ENCODE assay signal across 8 cellular contexts in the genomic region with DNA sequence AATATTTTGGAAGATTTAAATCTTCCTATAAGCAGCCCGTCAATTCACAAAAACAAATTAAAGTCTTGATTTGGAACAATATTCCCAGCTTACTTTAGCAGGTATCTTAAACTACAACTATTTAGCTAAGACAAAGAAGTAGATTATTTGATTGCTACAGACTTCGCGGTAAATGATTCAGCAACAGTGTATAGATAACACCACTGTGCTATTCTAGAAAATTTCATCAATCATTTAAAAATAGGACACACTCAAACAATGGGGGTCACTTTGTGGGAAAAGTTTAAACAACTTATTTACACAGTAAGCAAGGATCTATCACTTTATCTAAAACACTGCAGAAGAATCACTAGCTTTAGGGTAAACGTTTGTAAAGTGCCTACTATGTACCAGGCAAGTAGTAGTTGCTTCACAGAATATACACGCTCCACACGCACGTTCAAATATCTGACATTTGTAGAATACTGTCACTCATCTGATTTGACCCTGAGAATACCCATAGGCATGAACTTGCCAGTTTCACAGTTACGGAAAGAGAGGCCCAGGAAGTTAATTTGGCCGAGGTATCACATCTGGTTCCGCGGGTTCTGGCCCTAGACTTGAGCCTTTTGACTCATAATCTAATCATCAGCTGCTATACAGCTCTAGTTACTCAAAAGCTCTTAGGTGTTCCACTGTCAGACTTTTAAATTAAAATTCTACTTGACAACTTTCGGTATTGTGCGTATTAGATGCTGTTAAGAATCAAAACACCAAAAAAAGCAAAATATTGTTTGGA. TPM values are rescaled to one million over a fixed set of nuclear protein-coding genes. Genes with fewer than 3 reads are reported as not detected.
DNase-seq lines count a peak whose midpoint lies in the region; ATAC-seq and TF ChIP-seq lines count a peak whose summit lies in the region.

No MANE protein-coding gene starts in this region.

- peak overlapping the region; percentile 17; the same call in 1 of the 2 replicates for H3K23ac ChIP-seq in IMR-90 (ENCODE audit: low read depth, low read length)

- H2BK15ac ChIP-seq in IMR-90 (ENCODE audit: low read depth, low read length), result no peak overlapping the region

- intact Hi-C loops in IMR-90 (cut with micrococcal nuclease), result loop anchor here (5.0 kb wide), 1 partner anchor 52 kb away; no protein-coding TSS in a partner anchor

- H3K18ac ChIP-seq in IMR-90 (ENCODE audit: low read depth, low read length), result no peak overlapping the region

- H3K27me3 ChIP-seq in BLaER1 treated with 17β-estradiol and CSF1 and Interleukin-3, amounts not matched to agents 10 nM and 100 nM, result peaks cover 2 to 16% (median 11%) of the 10 kb centered on the region in 11 experiments; a peak in 18 of 22 replicates
- H3K27me3 ChIP-seq in IMR-90 (ENCODE audit: control insufficient read depth, insufficient read depth, low read length), result no peaks in the 10 kb centered on the region; the same call in 1 of the 2 replicates

- peak overlapping the region; percentile 59 to 82 (median 73) for H3K4me3 ChIP-seq in BLaER1 treated with 17β-estradiol and CSF1 and Interleukin-3, amounts not matched to agents 10 nM and 100 nM
- H3K4me3 ChIP-seq in IMR-90 (ENCODE audit: insufficient read depth, low read depth, low read length) (peak overlapping the region; percentile 92), cardiac fibroblast (replicated peaks in 1 of 2; ENCODE audit: low read depth in 2 of 2, low read length in 2 of 2) (peak overlapping the region; percentile 75 to 80)

- peak overlapping the region in 3 of 11 experiments; percentile 54 to 66 (median 55); a peak in 5 of 22 replicates for H3K27ac ChIP-seq in BLaER1 treated with 17β-estradiol and CSF1 and Interleukin-3, amounts not matched to agents 10 nM and 100 nM
- H3K27ac ChIP-seq in IMR-90 (ENCODE audit: insufficient read depth, low read length), result no peak overlapping the region

- no peak for TF ChIP-seq CTCF in IMR-90 (conservative IDR thresholded peaks at IDR 0.05; ENCODE audit: low read depth, low read length)
- TF ChIP-seq CTCF in cardiac fibroblast (IDR thresholded peaks at IDR 0.05; ENCODE audit: low read depth, low read length), result no peak

- BruUV-seq in IMR-90 (replicated peaks; lab: Mats Ljungman, UMichigan), result no TSS peak

- POLR2A ChIA-PET in IMR-90 (lab: Charles Lee; ENCODE audit: unreplicated experiment), result no interaction called here

- H3K14ac ChIP-seq in IMR-90 (replicated peaks; ENCODE audit: low read depth, low read length), result no peak overlapping the region

- H3K9me3 ChIP-seq in BLaER1 treated with 17β-estradiol and CSF1 and Interleukin-3, amounts not matched to agents 10 nM and 100 nM (replicated peaks in 1 of 11), result no peaks in the 10 kb centered on the region
- no peaks in the 10 kb centered on the region for H3K9me3 ChIP-seq in IMR-90 (ENCODE audit: control insufficient read depth, insufficient read depth, low read length)

- H3K4me2 ChIP-seq in BLaER1 treated with 17β-estradiol and CSF1 and Interleukin-3, amounts not matched to agents 10 nM and 100 nM, result peak overlapping the region; percentile 85 to 97 (median 92)
- peak overlapping the region; percentile 71 for H3K4me2 ChIP-seq in IMR-90 (ENCODE audit: low read depth, low read length)

- CTCF ChIA-PET in IMR-90 (lab: Yijun Ruan, JAX), result interaction anchor here (0.8 to 1.0 kb wide), 2 partner anchors 47 to 57 kb away, joined by 3 read pairs; partner anchors contain the start of gene NRAS

- H2BK20ac ChIP-seq in IMR-90 (ENCODE audit: low read depth, low read length), result no peak overlapping the region

- H3K9ac ChIP-seq in BLaER1 treated with 17β-estradiol and CSF1 and Interleukin-3, amounts not matched to agents 10 nM and 100 nM, result peak overlapping the region; percentile 55 to 83 (median 75); a peak in 21 of 22 replicates
- H3K9ac ChIP-seq in IMR-90 (ENCODE audit: low read depth, low read length), result peak overlapping the region; percentile 31; the same call in 1 of the 2 replicates

- no peaks in the 10 kb centered on the region for H3K36me3 ChIP-seq in BLaER1 treated with 17β-estradiol and CSF1 and Interleukin-3, amounts not matched to agents 10 nM and 100 nM
- H3K36me3 ChIP-seq in IMR-90 (ENCODE audit: control insufficient read depth, insufficient read depth, low read length), result no peaks in the 10 kb centered on the region

- TF ChIP-seq RAD21 in IMR-90 (IDR thresholded peaks at IDR 0.05; ENCODE audit: low read length), result no peak

- H2BK120ac ChIP-seq in IMR-90 (ENCODE audit: low read depth, low read length), result no peak overlapping the region

- peak overlapping the region in 1 of 2 experiments; percentile 9; a peak in 1 of 4 replicates for H4K8ac ChIP-seq in IMR-90 (ENCODE audit: low read depth in 2 of 2, low read length in 2 of 2)

- H3K9me1 ChIP-seq in IMR-90 (ENCODE audit: insufficient read depth, low read length), result 0 out of 2 replicates have a peak, but pooled peaks cover 3% of the 10 kb centered on the region

- no peaks in the 10 kb centered on the region for H3K79me1 ChIP-seq in IMR-90 (ENCODE audit: low read depth in 1 of 2, low read length in 2 of 2)

- WGBS in IMR-90 (ENCODE audit: extremely low coverage in 2 of 2, insufficient read length in 1 of 2), 2 experiments, result 80% methylated on average over 1 of the region's 13 CpGs; no CpG with 5 or more reads in 1 of the 2 experiments

- dilution Hi-C loops in IMR-90 (cut with HindIII; ENCODE audit: low sequenced_read_pairs, unreplicated experiment), result no loop called here

- no peak overlapping the region for H2BK5ac ChIP-seq in IMR-90 (ENCODE audit: low read depth, low read length, poor library complexity, severe bottlenecking)

- in situ Hi-C loops in IMR-90 (cut with MboI; ENCODE audit: low sequenced_read_pairs), result no loop called here

- ATAC-seq in IMR-90 (ENCODE audit: low read depth) (no peak), GM21619 (IDR thresholded peaks at IDR 0.05; ENCODE audit: unreplicated experiment) (no peak)

- no peak overlapping the region for H4K5ac ChIP-seq in IMR-90 (ENCODE audit: low read depth, low read length)

- H2AK5ac ChIP-seq in IMR-90 (ENCODE audit: low read depth, low read length), result no peak overlapping the region

- peak overlapping the region; percentile 91 for H2AFZ ChIP-seq in IMR-90 (replicated peaks; ENCODE audit: low read length, poor library complexity)

- peaks cover 4 to 13% (median 9%) of the 10 kb centered on the region in 10 experiments; a peak in 12 of 20 replicates for H3K4me1 ChIP-seq in BLaER1 treated with 17β-estradiol and CSF1 and Interleukin-3, amounts not matched to agents 10 nM and 100 nM
- no peaks in the 10 kb centered on the region for H3K4me1 ChIP-seq in IMR-90 (ENCODE audit: control insufficient read depth, insufficient read depth, low read length)

- no peaks in the 10 kb centered on the region for H4K20me1 ChIP-seq in BLaER1 treated with 17β-estradiol and CSF1 and Interleukin-3, amounts not matched to agents 10 nM and 100 nM
- no peaks in the 10 kb centered on the region for H4K20me1 ChIP-seq in IMR-90 (ENCODE audit: insufficient read depth, low read length)

- TF ChIP-seq POLR2A in IMR-90 (IDR thresholded peaks at IDR 0.05; ENCODE audit: low read depth, low read length), result no peak

- DNase-seq in IMR-90 (peak; percentile 24), cardiac fibroblast (ENCODE audit: low read depth in 2 of 2) (peak; percentile 8 to 46), mucosa of gallbladder (ENCODE audit: low spot score) (peak; percentile 14), NCI-H2081 (lab: John Stamatoyannopoulos, UW) (no peak), cerebellar nuclear complex (lab: John Stamatoyannopoulos, UW) (no peak), NOMO-1 treated with DMSO at 0.1 percent for 48 hours (lab: John Stamatoyannopoulos, UW; ENCODE audit: unreplicated experiment) (no peak)

- H3K56ac ChIP-seq in IMR-90 (ENCODE audit: extremely low read depth, insufficient read depth, low read length), result no peak overlapping the region

- H4K91ac ChIP-seq in IMR-90 (ENCODE audit: insufficient read depth, low read depth, low read length), result no peak overlapping the region

- H2AK9ac ChIP-seq in IMR-90 (replicated peaks; ENCODE audit: low read depth, low read length, poor library complexity), result no peak overlapping the region

- H3K4ac ChIP-seq in IMR-90 (ENCODE audit: low read depth, low read length), result no peak overlapping the region

TF ChIP-seq in IMR-90, 13 proteins besides CTCF, POLR2A, EP300 and RAD21:
- TF ChIP-seq ELK1 (IDR thresholded peaks at IDR 0.05; ENCODE audit: borderline replicate concordance, low read depth, low read length) (no peak), CEBPB (IDR thresholded peaks at IDR 0.05; ENCODE audit: low read depth, low read length) (0 out of 2 replicates have a peak, but pooled peaks have one; percentile 18)

RNA-seq across cellular contexts. Expression of gene DENND2C, which starts 0.9 kb away (rescaled TPM):
- total RNA-seq in IMR-90 (2012; rRNA removed) (2.2 and 3.1 TPM in 2 replicates), mucosa of gallbladder (4.1 TPM)
- polyA plus RNA-seq in IMR-90 (2012; rRNA removed), result 0.53 and 0.58 TPM in 2 replicates
- 0.08 and 0.13 TPM in 2 replicates for polyA plus RNA-seq in IMR-90 (2012; cell fraction: cytosol; rRNA removed)
- polyA plus RNA-seq in IMR-90 (2012; cell fraction: nucleus; rRNA removed; ENCODE audit: low replicate concordance), result 0.29 and 1.9 TPM in 2 replicates

RNA-seq across cellular contexts. Expression of gene AMPD1, which starts 26.4 kb away (rescaled TPM):
- not detected in 2 replicates for total RNA-seq in IMR-90 (2012; rRNA removed)
- polyA plus RNA-seq in IMR-90 (2012; rRNA removed), result not detected in 2 replicates
- not detected in 2 replicates for polyA plus RNA-seq in IMR-90 (2012; cell fraction: cytosol; rRNA removed)
- not detected in 2 replicates for polyA plus RNA-seq in IMR-90 (2012; cell fraction: nucleus; rRNA removed; ENCODE audit: low replicate concordance)
- total RNA-seq in mucosa of gallbladder, result not detected

RNA-seq across cellular contexts. Expression of gene NRAS, which starts 47.6 kb away (rescaled TPM):
- 85.9 and 110 TPM in 2 replicates for total RNA-seq in IMR-90 (2012; rRNA removed)
- 22.3 and 27.4 TPM in 2 replicates for polyA plus RNA-seq in IMR-90 (2012; rRNA removed)
- polyA plus RNA-seq in IMR-90 (2012; cell fraction: cytosol; rRNA removed), result 4.5 and 7.2 TPM in 2 replicates
- polyA plus RNA-seq in IMR-90 (2012; cell fraction: nucleus; rRNA removed; ENCODE audit: low replicate concordance), result 1.6 and 13.8 TPM in 2 replicates
- total RNA-seq in mucosa of gallbladder, result 24.7 TPM

Comparison
In these comparisons a context has a peak if more than half of its experiments do, and no peak if none do; other contexts are left out.
1. DNase-seq: peak in IMR-90 (single experiment), cardiac fibroblast (2 of 2) and mucosa of gallbladder (single experiment); none in NCI-H2081 (0 of 2), cerebellar nuclear complex (0 of 2) and NOMO-1 treated with DMSO at 0.1 percent for 48 hours (single experiment).
2. Peak in every context shown above with its lines, with median percentiles within 50 percentile points of each other: H3K4me3 ChIP-seq.